ENCODE assay signal across 1 cellular context in genomic region chr4:109967798-109968520, GRCh38.
TF ChIP-seq lines count a peak whose summit lies in the region.

No MANE protein-coding gene starts in this region.

TF ChIP-seq in IMR-90, 13 proteins besides CTCF, POLR2A, EP300 and RAD21 (continued from another document):
- no peak for TF ChIP-seq ELK1 (IDR thresholded peaks at IDR 0.05; ENCODE audit: borderline replicate concordance, low read depth, low read length)
